ENCODE assay signal across 9 cellular contexts in genomic region chr16:81808933-81809480, GRCh38. TPM values are rescaled to one million over a fixed set of nuclear protein-coding genes. Genes with fewer than 3 reads are reported as not detected.
A peak's percentile ranks its signal among the peaks of the same experiment; 100 is the strongest.
DNase-seq lines count a peak whose midpoint lies in the region; ATAC-seq and TF ChIP-seq lines count a peak whose summit lies in the region.
"Had no signal": no experiment of that assay in that cellular context is flagged by ENCODE, and none has a peak within 500 bp of the region (broad histone marks: within the 10 kb centered on the region; RNA-seq: fewer than 3 reads in every experiment).

No MANE protein-coding gene starts in this region.

- DNase-seq in GM13977 (ENCODE audit: low spot score), result peak; percentile 50
- no peak for DNase-seq in endodermal cell
- no peak for DNase-seq in NCI-H1048 (lab: John Stamatoyannopoulos, UW)
- no peak for DNase-seq in Ammon's horn (ENCODE audit: low spot score)
- no peak for DNase-seq in RKO (ENCODE audit: low spot score)
- no peak for DNase-seq in foreskin keratinocyte

- H3K9me3 Mint-ChIP-seq in endodermal cell, result peaks cover 16% of the 10 kb centered on the region

- no peaks in the 10 kb centered on the region for H3K9me3 ChIP-seq in endodermal cell (ENCODE audit: control insufficient read depth, low read length)

- H3K4me3 ChIP-seq in endodermal cell (ENCODE audit: low read length), result no peak overlapping the region

- H3K27me3 ChIP-seq in endodermal cell (ENCODE audit: control insufficient read depth, insufficient read depth, low read length, poor library complexity, severe bottlenecking), result no peaks in the 10 kb centered on the region
- H3K27me3 ChIP-seq in foreskin keratinocyte, result peaks cover 11% of the 10 kb centered on the region

- WGBS in endodermal cell (ENCODE audit: insufficient coverage in 1 of 2, insufficient read length in 1 of 2), 2 experiments, result 87% methylated on average over 2 to 3 of the region's 3 CpGs

- H3K4me1 ChIP-seq in endodermal cell (ENCODE audit: control insufficient read depth, insufficient read depth, low read length) (no peaks in the 10 kb centered on the region), foreskin keratinocyte (no peaks in the 10 kb centered on the region)

- no peak overlapping the region for H3K4me3 Mint-ChIP-seq in endodermal cell

- H3K27me3 Mint-ChIP-seq in endodermal cell (ENCODE audit: insufficient read depth), result no peaks in the 10 kb centered on the region

- H3K36me3 Mint-ChIP-seq in endodermal cell (ENCODE audit: low read depth), result peaks cover 5% of the 10 kb centered on the region

- no peak overlapping the region for H3K9ac ChIP-seq in endodermal cell (ENCODE audit: extremely low read depth, low read length, poor library complexity, severe bottlenecking)

- H3K4me1 Mint-ChIP-seq in endodermal cell, result peaks cover 8% of the 10 kb centered on the region

- no peaks in the 10 kb centered on the region for H3K36me3 ChIP-seq in endodermal cell (ENCODE audit: control insufficient read depth, insufficient read depth, low read length)

- ATAC-seq in GM21447 (IDR thresholded peaks at IDR 0.05; ENCODE audit: unreplicated experiment) (peak; percentile 67), HG03520 (IDR thresholded peaks at IDR 0.05; ENCODE audit: unreplicated experiment) (peak; percentile 68), foreskin keratinocyte (no peak)

- H3K27ac ChIP-seq in endodermal cell (ENCODE audit: low read depth, low read length) (no peak overlapping the region), foreskin keratinocyte (no peak overlapping the region)
- H3K27ac ChIP-seq: HL-60 had no signal

- TF ChIP-seq CTCF in GM13977 (IDR thresholded peaks at IDR 0.05; ENCODE audit: extremely low read depth, insufficient read depth, missing control alignments) (no peak), endodermal cell (conservative IDR thresholded peaks at IDR 0.05) (no peak), foreskin keratinocyte (conservative IDR thresholded peaks at IDR 0.05) (no peak)

- peak overlapping the region; percentile 36 for H3K27ac Mint-ChIP-seq in endodermal cell

- in situ Hi-C loops in GM13977 (cut with MboI; ENCODE audit: low pct_unique_long_range_greater_than_20kb, low sequenced_read_pairs, unreplicated experiment), result no loop called here

RNA-seq across cellular contexts. Expression of gene PLCG2, which starts 29.9 kb away (rescaled TPM):
- total RNA-seq in endodermal cell (10 to 100 TPM; 34.7 to 48.4 TPM), foreskin keratinocyte (1.8 and 2.2 TPM in 2 replicates)
- 3.7 TPM for polyA plus RNA-seq in endodermal cell (2013, experiment 1 of 2)
- polyA plus RNA-seq in endodermal cell (2013, experiment 2 of 2), result 3.9 TPM
- 0.72 and 0.87 TPM in 2 replicates for polyA plus RNA-seq in foreskin keratinocyte

Comparison
In these comparisons a context has a peak if more than half of its experiments do, and no peak if none do; other contexts are left out.
1. RNA of gene PLCG2, which starts 29.9 kb away (total RNA-seq): 34.7 to 48.4 TPM in endodermal cell; 1.8 to 2.2 TPM in foreskin keratinocyte; every median in the first group is over 10 times any median in the second.